In genomic region chr1:89594096-89594740, GRCh38 we compare ENCODE assay signal across 18 cellular contexts. TPM values are rescaled to one million over a fixed set of nuclear protein-coding genes. Genes with fewer than 3 reads are reported as not detected.
A peak's percentile ranks its signal among the peaks of the same experiment; 100 is the strongest.
DNase-seq lines count a peak whose midpoint lies in the region; ATAC-seq and TF ChIP-seq lines count a peak whose summit lies in the region.
"Had no signal": no experiment of that assay in that cellular context is flagged by ENCODE, and none has a peak within 500 bp of the region (broad histone marks: within the 10 kb centered on the region; RNA-seq: fewer than 3 reads in every experiment).

No MANE protein-coding gene starts in this region.

- no peak overlapping the region for H3K9ac ChIP-seq in GM23248
- H3K9ac ChIP-seq in adipocyte (ENCODE audit: low read length): no peak overlapping the region

- no peaks in the 10 kb centered on the region for H3K36me3 ChIP-seq in GM23248 (ENCODE audit: low read depth)
- H3K36me3 ChIP-seq in GM23338 (ENCODE audit: insufficient read depth): no peaks in the 10 kb centered on the region
- peaks cover 8% of the 10 kb centered on the region for H3K36me3 ChIP-seq in adipocyte (ENCODE audit: control insufficient read depth, insufficient read depth, low read length, severe bottlenecking)

- H3K9me2 ChIP-seq in GM23248 (ENCODE audit: insufficient read depth) (no peaks in the 10 kb centered on the region), GM23338 (ENCODE audit: insufficient read depth) (no peaks in the 10 kb centered on the region)

- H3K27me3 Mint-ChIP-seq in GM23338 (ENCODE audit: insufficient read depth, low read depth, poor library complexity): no peaks in the 10 kb centered on the region
- H3K27me3 Mint-ChIP-seq in activated CD8-positive, alpha-beta T cell treated with anti-CD3 and anti-CD28 coated beads, Interleukin-2, amount 10 ng/mL, durations not matched to agents 7 days and 5 days (ENCODE audit: low read depth): no peaks in the 10 kb centered on the region

- CTCF ChIA-PET in activated CD8-positive, alpha-beta T cell treated with anti-CD3 and anti-CD28 coated beads, Interleukin-2, amount 10 ng/mL, durations not matched to agents 7 days and 5 days (lab: Charles Lee): interaction anchor here (1.1 to 7.7 kb wide), 8 partner anchors 10 to 211 kb away, joined by 3 to 41 read pairs (median 7); no protein-coding TSS in a partner anchor

- H3F3A ChIP-seq in GM23248 (ENCODE audit: insufficient read depth) (peaks cover 8% of the 10 kb centered on the region; the same call in 1 of the 2 replicates), GM23338 (replicated peaks; ENCODE audit: low read depth) (no peaks in the 10 kb centered on the region)

- no peak overlapping the region for H3K4me3 Mint-ChIP-seq in GM23338
- H3K4me3 Mint-ChIP-seq in activated CD8-positive, alpha-beta T cell treated with anti-CD3 and anti-CD28 coated beads, Interleukin-2, amount 10 ng/mL, durations not matched to agents 7 days and 5 days: no peak overlapping the region

- DNase-seq in GM23248 (peak; percentile 17), GM23338 (ENCODE audit: low spot score) (no peak), adipocyte (ENCODE audit: low read depth) (peak; percentile 71), foreskin keratinocyte (no peak), DMS79 (lab: John Stamatoyannopoulos, UW) (no peak)
- no peak for DNase-seq in activated CD8-positive, alpha-beta T cell treated with anti-CD3 and anti-CD28 coated beads, Interleukin-2, amount 10 ng/mL, durations not matched to agents 7 days and 5 days
- no peak for DNase-seq in stimulated activated CD8-positive, alpha-beta memory T cell treated with anti-CD3 and anti-CD28 coated beads, Interleukin-4, amount 100 ng/mL, for 48 hours
- DNase-seq: ACHN; AML-193; DMS79 treated with DMSO at 0.1 percent for 48 hours; NCI-H1105; NCI-H2081 treated with DMSO at 0.1 percent for 48 hours; NCI-H446 treated with DMSO at 0.1 percent for 48 hours; NK-92 treated with Interleukin-12 subunit alpha and Interleukin-12 subunit beta, amount 100 ng/mL, for 24 hours had no signal

- in situ Hi-C loops in GM23248 (cut with MboI): loop anchor here (25.0 kb wide), 1 partner anchor 107 kb away; no protein-coding TSS in a partner anchor

- H3K36me3 Mint-ChIP-seq in GM23338 (ENCODE audit: low read depth): peaks cover 8% of the 10 kb centered on the region; the same call in 2 of the 3 replicates
- H3K36me3 Mint-ChIP-seq in activated CD8-positive, alpha-beta T cell treated with anti-CD3 and anti-CD28 coated beads, Interleukin-2, amount 10 ng/mL, durations not matched to agents 7 days and 5 days (ENCODE audit: low read depth): peaks cover 26% of the 10 kb centered on the region

- H3K4me1 ChIP-seq in GM23248 (ENCODE audit: insufficient read depth): peaks cover 29% of the 10 kb centered on the region
- H3K4me1 ChIP-seq in GM23338 (ENCODE audit: insufficient read depth): peaks cover 55% of the 10 kb centered on the region
- H3K4me1 ChIP-seq in adipocyte (ENCODE audit: control insufficient read depth, insufficient read depth, low read length): peaks cover 18% of the 10 kb centered on the region
- peaks cover 12% of the 10 kb centered on the region for H3K4me1 ChIP-seq in foreskin keratinocyte

- H3K9me3 ChIP-seq in GM23248 (ENCODE audit: low read depth): no peaks in the 10 kb centered on the region
- no peaks in the 10 kb centered on the region for H3K9me3 ChIP-seq in adipocyte (ENCODE audit: control insufficient read depth, low read length)

- no peaks in the 10 kb centered on the region for H4K20me1 ChIP-seq in GM23248 (ENCODE audit: insufficient read depth)
- peaks cover 6% of the 10 kb centered on the region; the same call in 1 of the 2 replicates for H4K20me1 ChIP-seq in GM23338 (replicated peaks; ENCODE audit: insufficient read depth)

- no peak for TF ChIP-seq CTCF in GM23338 (conservative IDR thresholded peaks at IDR 0.05; ENCODE audit: low read depth in 2 of 2)
- no peak for TF ChIP-seq CTCF in foreskin keratinocyte (conservative IDR thresholded peaks at IDR 0.05)

- H3K79me2 ChIP-seq in GM23248 (ENCODE audit: insufficient read depth) (no peaks in the 10 kb centered on the region), GM23338 (replicated peaks; ENCODE audit: insufficient read depth) (peaks cover 28% of the 10 kb centered on the region)

- H3K4me3 ChIP-seq in GM23248 (no peak overlapping the region), GM23338 (no peak overlapping the region), adipocyte (ENCODE audit: low read length) (no peak overlapping the region)

- H3K27ac Mint-ChIP-seq in GM23338: 0 out of 2 replicates have a peak overlapping the region, but pooled peaks have one; percentile 69
- no peak overlapping the region for H3K27ac Mint-ChIP-seq in activated CD8-positive, alpha-beta T cell treated with anti-CD3 and anti-CD28 coated beads, Interleukin-2, amount 10 ng/mL, durations not matched to agents 7 days and 5 days

- H2AFZ ChIP-seq in GM23248 (no peak overlapping the region), GM23338 (no peak overlapping the region)

- peaks cover 62% of the 10 kb centered on the region for H3K4me1 Mint-ChIP-seq in GM23338
- H3K4me1 Mint-ChIP-seq in activated CD8-positive, alpha-beta T cell treated with anti-CD3 and anti-CD28 coated beads, Interleukin-2, amount 10 ng/mL, durations not matched to agents 7 days and 5 days (ENCODE audit: low read depth): peaks cover 43% of the 10 kb centered on the region

- 32 to 42% methylated on average over 4 of the region's 4 CpGs for WGBS in GM23248 (ENCODE audit: low coverage in 1 of 2, low lambda C conversion rate in 2 of 2, missing lambda C conversion rate in 2 of 2), 2 experiments

- H3K9me3 Mint-ChIP-seq in GM23338: no peaks in the 10 kb centered on the region
- H3K9me3 Mint-ChIP-seq in activated CD8-positive, alpha-beta T cell treated with anti-CD3 and anti-CD28 coated beads, Interleukin-2, amount 10 ng/mL, durations not matched to agents 7 days and 5 days (ENCODE audit: insufficient read depth): no peaks in the 10 kb centered on the region

- H3K4me2 ChIP-seq in GM23248 (ENCODE audit: unreplicated experiment) (peak overlapping the region; percentile 7), GM23338 (peak overlapping the region; percentile 24; the same call in 1 of the 2 replicates)

- H3K27ac ChIP-seq in GM23248 (no peak overlapping the region), GM23338 (ENCODE audit: low read depth) (no peak overlapping the region), foreskin keratinocyte (no peak overlapping the region)
- H3K27ac ChIP-seq: C4-2B had no signal

- POLR2A ChIA-PET in activated CD8-positive, alpha-beta T cell treated with anti-CD3 and anti-CD28 coated beads, Interleukin-2, amount 10 ng/mL, durations not matched to agents 7 days and 5 days (lab: Charles Lee): interaction anchor here (1.1 kb wide), 1 partner anchor 250 kb away, joined by 3 read pairs; no protein-coding TSS in a partner anchor

- ATAC-seq in GM23338 (no peak), foreskin keratinocyte (peak; percentile 61), GM18909 (IDR thresholded peaks at IDR 0.05; ENCODE audit: poor library complexity, unreplicated experiment) (no peak)
- no peak for ATAC-seq in activated CD8-positive, alpha-beta T cell treated with anti-CD3 and anti-CD28 coated beads, Interleukin-2, amount 10 ng/mL, durations not matched to agents 7 days and 5 days
- ATAC-seq: HCT116, Right ventricle myocardium inferior had no signal

- H3K27me3 ChIP-seq in GM23248 (replicated peaks; ENCODE audit: insufficient read depth): no peaks in the 10 kb centered on the region
- H3K27me3 ChIP-seq in GM23338 (ENCODE audit: insufficient read depth): no peaks in the 10 kb centered on the region
- no peaks in the 10 kb centered on the region for H3K27me3 ChIP-seq in adipocyte (replicated peaks; ENCODE audit: control insufficient read depth, insufficient read depth, low read length)
- no peaks in the 10 kb centered on the region for H3K27me3 ChIP-seq in foreskin keratinocyte

TF ChIP-seq in GM23338, 12 proteins besides CTCF, POLR2A, EP300 and RAD21 (continues in another document):
- TF ChIP-seq ZNF114 (CRISPR knock-in tag; IDR thresholded peaks at IDR 0.05) (no peak), REST (IDR thresholded peaks at IDR 0.05; ENCODE audit: unreplicated experiment) (no peak)

RNA-seq across cellular contexts. Expression of gene LRRC8C, which starts 38.7 kb away (rescaled TPM):
- 5.7 and 7.3 TPM in 2 replicates for total RNA-seq in GM23248 (2014; rRNA removed; shearing (Covaris generic))
- 3.5 and 3.6 TPM in 2 replicates for polyA plus RNA-seq in GM23248 (2016; fragmentation: Nextera tagmentation; extraction: Ambion mirVana)
- 2.6 and 3.9 TPM in 2 replicates for total RNA-seq in GM23338 (2014; rRNA removed; shearing (Covaris generic))
- polyA plus RNA-seq in GM23338 (2016; fragmentation: Nextera tagmentation; extraction: Ambion mirVana): 0.78 and 0.89 TPM in 2 replicates
- total RNA-seq in foreskin keratinocyte: 23.2 and 27.9 TPM in 2 replicates
- polyA plus RNA-seq in foreskin keratinocyte: 7.1 and 7.6 TPM in 2 replicates
- total RNA-seq in activated CD8-positive, alpha-beta T cell treated with anti-CD3 and anti-CD28 coated beads, Interleukin-2, amount 10 ng/mL, durations not matched to agents 7 days and 5 days: 10 to 100 TPM; 32.9 to 35.0 TPM

Comparison
In these comparisons a context has a peak if more than half of its experiments do, and no peak if none do; other contexts are left out.
1. DNase-seq: peak in GM23248 (single experiment) and adipocyte (single experiment); none in GM23338 (single experiment), foreskin keratinocyte (0 of 2), activated CD8-positive, alpha-beta T cell treated with anti-CD3 and anti-CD28 coated beads, Interleukin-2, amount 10 ng/mL, durations not matched to agents 7 days and 5 days (single experiment), DMS79 (single experiment) and stimulated activated CD8-positive, alpha-beta memory T cell treated with anti-CD3 and anti-CD28 coated beads, Interleukin-4, amount 100 ng/mL, for 48 hours (single experiment).